ENCODE assay signal across 1 cellular context in the genomic region with DNA sequence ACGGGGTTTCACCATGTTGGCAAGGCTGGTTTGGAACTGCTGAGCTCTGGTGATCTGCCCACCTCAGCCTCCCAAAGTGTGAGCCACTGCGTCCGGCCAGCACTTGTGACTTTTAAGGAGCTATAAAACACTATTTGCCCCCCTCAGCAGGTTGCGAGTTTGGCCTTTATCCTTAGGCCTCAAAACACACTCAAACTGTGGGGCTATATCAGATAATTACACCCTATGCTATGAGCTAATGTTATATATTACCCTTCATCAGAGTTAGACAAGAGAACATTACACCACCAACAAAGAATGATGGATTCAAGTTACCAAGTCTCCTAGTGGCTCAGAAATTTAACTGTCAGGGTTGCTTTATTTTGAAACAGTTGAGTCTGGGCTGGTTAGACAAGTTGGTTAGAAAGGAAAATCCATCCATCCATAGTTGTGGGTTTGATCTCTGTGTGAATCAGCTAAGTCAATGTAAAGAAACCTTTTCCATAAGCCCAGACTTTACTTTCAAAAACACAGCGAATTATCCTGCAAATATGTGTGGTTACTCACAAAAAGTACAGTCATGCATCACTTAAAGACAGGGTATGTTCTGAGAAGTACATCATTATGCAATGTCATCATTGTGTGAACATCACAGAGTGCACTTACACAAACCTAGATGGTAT.
TF ChIP-seq lines count a peak whose summit lies in the region.

No MANE protein-coding gene starts in this region.

TF ChIP-seq in SK-N-SH, 30 proteins besides CTCF, POLR2A, EP300 and RAD21 (continued from another document):
- TF ChIP-seq, protein P1, sequence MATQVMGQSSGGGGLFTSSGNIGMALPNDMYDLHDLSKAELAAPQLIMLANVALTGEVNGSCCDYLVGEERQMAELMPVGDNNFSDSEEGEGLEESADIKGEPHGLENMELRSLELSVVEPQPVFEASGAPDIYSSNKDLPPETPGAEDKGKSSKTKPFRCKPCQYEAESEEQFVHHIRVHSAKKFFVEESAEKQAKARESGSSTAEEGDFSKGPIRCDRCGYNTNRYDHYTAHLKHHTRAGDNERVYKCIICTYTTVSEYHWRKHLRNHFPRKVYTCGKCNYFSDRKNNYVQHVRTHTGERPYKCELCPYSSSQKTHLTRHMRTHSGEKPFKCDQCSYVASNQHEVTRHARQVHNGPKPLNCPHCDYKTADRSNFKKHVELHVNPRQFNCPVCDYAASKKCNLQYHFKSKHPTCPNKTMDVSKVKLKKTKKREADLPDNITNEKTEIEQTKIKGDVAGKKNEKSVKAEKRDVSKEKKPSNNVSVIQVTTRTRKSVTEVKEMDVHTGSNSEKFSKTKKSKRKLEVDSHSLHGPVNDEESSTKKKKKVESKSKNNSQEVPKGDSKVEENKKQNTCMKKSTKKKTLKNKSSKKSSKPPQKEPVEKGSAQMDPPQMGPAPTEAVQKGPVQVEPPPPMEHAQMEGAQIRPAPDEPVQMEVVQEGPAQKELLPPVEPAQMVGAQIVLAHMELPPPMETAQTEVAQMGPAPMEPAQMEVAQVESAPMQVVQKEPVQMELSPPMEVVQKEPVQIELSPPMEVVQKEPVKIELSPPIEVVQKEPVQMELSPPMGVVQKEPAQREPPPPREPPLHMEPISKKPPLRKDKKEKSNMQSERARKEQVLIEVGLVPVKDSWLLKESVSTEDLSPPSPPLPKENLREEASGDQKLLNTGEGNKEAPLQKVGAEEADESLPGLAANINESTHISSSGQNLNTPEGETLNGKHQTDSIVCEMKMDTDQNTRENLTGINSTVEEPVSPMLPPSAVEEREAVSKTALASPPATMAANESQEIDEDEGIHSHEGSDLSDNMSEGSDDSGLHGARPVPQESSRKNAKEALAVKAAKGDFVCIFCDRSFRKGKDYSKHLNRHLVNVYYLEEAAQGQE (IDR thresholded peaks at IDR 0.05; ENCODE audit: low read depth, low read length): no peak
- peak; percentile 48 for TF ChIP-seq JUND (IDR thresholded peaks at IDR 0.05)
- TF ChIP-seq CHD2 (IDR thresholded peaks at IDR 0.05; ENCODE audit: low read length, partially characterized antibody): no peak
- TF ChIP-seq, protein P2, sequence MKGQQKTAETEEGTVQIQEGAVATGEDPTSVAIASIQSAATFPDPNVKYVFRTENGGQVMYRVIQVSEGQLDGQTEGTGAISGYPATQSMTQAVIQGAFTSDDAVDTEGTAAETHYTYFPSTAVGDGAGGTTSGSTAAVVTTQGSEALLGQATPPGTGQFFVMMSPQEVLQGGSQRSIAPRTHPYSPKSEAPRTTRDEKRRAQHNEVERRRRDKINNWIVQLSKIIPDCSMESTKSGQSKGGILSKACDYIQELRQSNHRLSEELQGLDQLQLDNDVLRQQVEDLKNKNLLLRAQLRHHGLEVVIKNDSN (IDR thresholded peaks at IDR 0.05; ENCODE audit: borderline replicate concordance, low read depth): no peak
- no peak for TF ChIP-seq ELF1 (IDR thresholded peaks at IDR 0.05)
- peak; percentile 51; the same call in 1 of the 2 replicates for TF ChIP-seq FOSL2 (IDR thresholded peaks at IDR 0.05; ENCODE audit: borderline replicate concordance, low read depth)
- no peak for TF ChIP-seq MEF2A (IDR thresholded peaks at IDR 0.05; ENCODE audit: borderline replicate concordance, low read depth)
- TF ChIP-seq FOXJ3 (CRISPR knock-in tag; IDR thresholded peaks at IDR 0.05): no peak
- TF ChIP-seq, protein P3, sequence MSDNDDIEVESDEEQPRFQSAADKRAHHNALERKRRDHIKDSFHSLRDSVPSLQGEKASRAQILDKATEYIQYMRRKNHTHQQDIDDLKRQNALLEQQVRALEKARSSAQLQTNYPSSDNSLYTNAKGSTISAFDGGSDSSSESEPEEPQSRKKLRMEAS (IDR thresholded peaks at IDR 0.05; ENCODE audit: low read depth): no peak
- no peak for TF ChIP-seq FOXM1 (IDR thresholded peaks at IDR 0.05; ENCODE audit: low read depth)
- TF ChIP-seq SIN3A (IDR thresholded peaks at IDR 0.05; ENCODE audit: borderline replicate concordance, low read depth, low read length): no peak
- TF ChIP-seq EZH2phosphoT487 (IDR thresholded peaks at IDR 0.05; ENCODE audit: borderline replicate concordance, low read depth): no peak
- no peak for TF ChIP-seq RFX5 (IDR thresholded peaks at IDR 0.05; ENCODE audit: low read length)
- TF ChIP-seq, protein P4, sequence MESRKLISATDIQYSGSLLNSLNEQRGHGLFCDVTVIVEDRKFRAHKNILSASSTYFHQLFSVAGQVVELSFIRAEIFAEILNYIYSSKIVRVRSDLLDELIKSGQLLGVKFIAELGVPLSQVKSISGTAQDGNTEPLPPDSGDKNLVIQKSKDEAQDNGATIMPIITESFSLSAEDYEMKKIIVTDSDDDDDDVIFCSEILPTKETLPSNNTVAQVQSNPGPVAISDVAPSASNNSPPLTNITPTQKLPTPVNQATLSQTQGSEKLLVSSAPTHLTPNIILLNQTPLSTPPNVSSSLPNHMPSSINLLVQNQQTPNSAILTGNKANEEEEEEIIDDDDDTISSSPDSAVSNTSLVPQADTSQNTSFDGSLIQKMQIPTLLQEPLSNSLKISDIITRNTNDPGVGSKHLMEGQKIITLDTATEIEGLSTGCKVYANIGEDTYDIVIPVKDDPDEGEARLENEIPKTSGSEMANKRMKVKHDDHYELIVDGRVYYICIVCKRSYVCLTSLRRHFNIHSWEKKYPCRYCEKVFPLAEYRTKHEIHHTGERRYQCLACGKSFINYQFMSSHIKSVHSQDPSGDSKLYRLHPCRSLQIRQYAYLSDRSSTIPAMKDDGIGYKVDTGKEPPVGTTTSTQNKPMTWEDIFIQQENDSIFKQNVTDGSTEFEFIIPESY (IDR thresholded peaks at IDR 0.05; ENCODE audit: borderline replicate concordance, low read depth): no peak
- TF ChIP-seq TCF12 (IDR thresholded peaks at IDR 0.05): peak; percentile 48; the same call in 1 of the 2 replicates
- no peak for TF ChIP-seq TAF1 (IDR thresholded peaks at IDR 0.05; ENCODE audit: borderline replicate concordance, low read depth, low read length)
- TF ChIP-seq YY1 (IDR thresholded peaks at IDR 0.05; ENCODE audit: low read depth): no peak
- TF ChIP-seq POLR2AphosphoS5 (IDR thresholded peaks at IDR 0.05; ENCODE audit: low read depth, low read length): no peak
- TF ChIP-seq RXRA (IDR thresholded peaks at IDR 0.05; ENCODE audit: borderline replicate concordance, low read depth): peak; percentile 14; the same call in 1 of the 2 replicates
- no peak for TF ChIP-seq NFIC (IDR thresholded peaks at IDR 0.05; ENCODE audit: borderline replicate concordance)
- TF ChIP-seq, protein P5, sequence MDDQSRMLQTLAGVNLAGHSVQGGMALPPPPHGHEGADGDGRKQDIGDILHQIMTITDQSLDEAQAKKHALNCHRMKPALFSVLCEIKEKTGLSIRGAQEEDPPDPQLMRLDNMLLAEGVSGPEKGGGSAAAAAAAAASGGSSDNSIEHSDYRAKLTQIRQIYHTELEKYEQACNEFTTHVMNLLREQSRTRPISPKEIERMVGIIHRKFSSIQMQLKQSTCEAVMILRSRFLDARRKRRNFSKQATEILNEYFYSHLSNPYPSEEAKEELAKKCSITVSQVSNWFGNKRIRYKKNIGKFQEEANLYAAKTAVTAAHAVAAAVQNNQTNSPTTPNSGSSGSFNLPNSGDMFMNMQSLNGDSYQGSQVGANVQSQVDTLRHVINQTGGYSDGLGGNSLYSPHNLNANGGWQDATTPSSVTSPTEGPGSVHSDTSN (IDR thresholded peaks at IDR 0.05): peak; percentile 71
